ENCODE assay signal across 22 cellular contexts in genomic region chr10:133397938-133398337, GRCh38. TPM values are rescaled to one million over a fixed set of nuclear protein-coding genes. Genes with fewer than 3 reads are reported as not detected.
DNase-seq lines count a peak whose midpoint lies in the region; ATAC-seq, FAIRE-seq and TF ChIP-seq lines count a peak whose summit lies in the region.
"Had no signal": no experiment of that assay in that cellular context is flagged by ENCODE, and none has a peak within 500 bp of the region (broad histone marks: within the 10 kb centered on the region; RNA-seq: fewer than 3 reads in every experiment).

No MANE protein-coding gene starts in this region.

- TF ChIP-seq CTCF in epithelial cell of esophagus (IDR thresholded peaks at IDR 0.05; ENCODE audit: insufficient read depth, low read depth, low read length, missing control alignments) (no peak), HepG2 (CRISPR knock-in tag; IDR thresholded peaks at IDR 0.05) (no peak)

- H3K4me2 ChIP-seq in HepG2 (ENCODE audit: low read depth, low read length), result no peak overlapping the region

- CTCF ChIA-PET in HepG2 (lab: Yijun Ruan, JAX; ENCODE audit: low intra/inter-chr PET ratio, low total read pairs), result no interaction called here

- H3K27ac ChIP-seq in HepG2 (ENCODE audit: extremely low read length, insufficient read depth, low read length), result no peak overlapping the region
- H3K27ac ChIP-seq: adrenal gland, dorsolateral prefrontal cortex, tibial nerve had no signal

- peak; percentile 22 for DNase-seq in ELR (ENCODE audit: low read depth)
- DNase-seq in LHCN-M2 (ENCODE audit: low read depth), result peak; percentile 37
- peak; percentile 63 for DNase-seq in epithelial cell of esophagus (ENCODE audit: low read depth)
- no peak for DNase-seq in HepG2 (ENCODE audit: low spot score)
- no peak for DNase-seq in GOT3 (lab: John Stamatoyannopoulos, UW)
- DNase-seq: activated CD4-positive, alpha-beta memory T cell treated with anti-CD3 and anti-CD28 coated beads, Interleukin-2, amount 10 ng/mL, durations not matched to agents 7 days and 5 days; DMS79 treated with DMSO at 0.1 percent for 48 hours; Kasumi-1; naive thymus-derived CD4-positive, alpha-beta T cell; NCI-H1105 treated with DMSO at 0.1 percent for 48 hours; NCI-H2171; NCI-H69; SIG-M5; stimulated activated naive CD4-positive, alpha-beta T cell treated with Interleukin-2 at 50 U/mL for 16 hours; T-helper 1 cell had no signal

- H3K79me2 ChIP-seq in HepG2 (ENCODE audit: insufficient read depth, low read length), result peaks cover 17% of the 10 kb centered on the region

- FAIRE-seq in HepG2 (lab: Jason Lieb, UNC), result no peak
- FAIRE-seq: H54 had no signal

- H2AFZ ChIP-seq in HepG2 (ENCODE audit: low read length), result no peak overlapping the region

- peaks cover 19% of the 10 kb centered on the region for H3K4me1 ChIP-seq in HepG2 (ENCODE audit: insufficient read depth, low read length)

- POLR2A ChIA-PET in HepG2 (lab: Yijun Ruan, JAX), result no interaction called here

- no peak overlapping the region for H3K9ac ChIP-seq in HepG2 (ENCODE audit: insufficient read depth, low read depth, low read length)

- no peak for TF ChIP-seq RAD21 in HepG2 (CRISPR knock-in tag; IDR thresholded peaks at IDR 0.05)

- TF ChIP-seq EP300 in HepG2 (IDR thresholded peaks at IDR 0.05; ENCODE audit: low read depth in 2 of 2, low read length in 2 of 2), result no peak
- no peak for TF ChIP-seq EP300 in HepG2 (CRISPR knock-in tag; IDR thresholded peaks at IDR 0.05; ENCODE audit: borderline replicate concordance)

- BruUV-seq in HepG2 (replicated peaks; lab: Mats Ljungman, UMichigan), result no TSS peak

- in situ Hi-C loops in HepG2 (cut with HindIII; ENCODE audit: extremely low pct_ligation_motif_present, low pct_unique_long_range_greater_than_20kb), result no loop called here

- H4K20me1 ChIP-seq in HepG2 (ENCODE audit: insufficient read depth, low read length), result no peaks in the 10 kb centered on the region

- H3K9me3 ChIP-seq in HepG2 (ENCODE audit: low read length), result no peaks in the 10 kb centered on the region
- H3K9me3 ChIP-seq: adrenal gland, tibial nerve had no signal

- no peak overlapping the region for H3K4me3 ChIP-seq in epithelial cell of esophagus (ENCODE audit: low read length)
- H3K4me3 ChIP-seq in HepG2 (replicated peaks in 1 of 3; ENCODE audit: insufficient read depth in 1 of 3, low read depth in 2 of 3, low read length in 3 of 3), result no peak overlapping the region
- H3K4me3 ChIP-seq: adrenal gland, dorsolateral prefrontal cortex, tibial nerve had no signal

- no peaks in the 10 kb centered on the region; a peak in 1 of 5 replicates for H3K27me3 ChIP-seq in HepG2 (ENCODE audit: control insufficient read depth in 1 of 2, insufficient read depth in 2 of 2, low read length in 2 of 2)
- H3K27me3 ChIP-seq: adrenal gland, dorsolateral prefrontal cortex, tibial nerve had no signal

- TF ChIP-seq POLR2A in HepG2 (IDR thresholded peaks at IDR 0.05; ENCODE audit: insufficient read depth in 1 of 2, low read depth in 2 of 2, low read length in 2 of 2), result no peak

- over 99% methylated on average over 7 of the region's 7 CpGs for WGBS in HepG2 (ENCODE audit: low lambda C conversion rate)

- ATAC-seq in HepG2 (no peak), GM18517 (IDR thresholded peaks at IDR 0.05; ENCODE audit: unreplicated experiment) (no peak)
- ATAC-seq: naive thymus-derived CD4-positive, alpha-beta T cell had no signal

- H3K36me3 ChIP-seq in HepG2 (replicated peaks in 1 of 2; ENCODE audit: control insufficient read depth in 1 of 2, insufficient read depth in 2 of 2, low read length in 2 of 2), result peaks cover 5 to 50% of the 10 kb centered on the region in 2 experiments; a peak in 4 of 5 replicates

- intact Hi-C loops in HepG2 (cut with micrococcal nuclease; ENCODE audit: unreplicated experiment), result no loop called here

RNA-seq across cellular contexts. Expression of gene MTG1, which starts 4.0 kb away (rescaled TPM):
- total RNA-seq in LHCN-M2 (2014; rRNA removed) (25.3 and 28.5 TPM in 2 replicates), HepG2 (2016; rRNA removed; fragmentation: Illumina TruSeq; extraction: Trizol) (29.9 and 42.0 TPM in 2 replicates)
- 32.8 TPM for polyA plus RNA-seq in LHCN-M2 (2012)
- total RNA-seq in HepG2 (2016; cell fraction: cytosol; rRNA removed; fragmentation: Illumina TruSeq; extraction: Trizol; ENCODE audit: low read depth), result 13.1 and 13.6 TPM in 2 replicates
- 29.5 and 43.2 TPM in 2 replicates for total RNA-seq in HepG2 (2016; cell fraction: insoluble cytoplasmic fraction; rRNA removed; fragmentation: Illumina TruSeq; extraction: Trizol)
- 15.1 and 15.4 TPM in 2 replicates for total RNA-seq in HepG2 (2016; cell fraction: membrane; rRNA removed; fragmentation: Illumina TruSeq; extraction: Trizol)
- total RNA-seq in HepG2 (2016; cell fraction: nucleus; rRNA removed; fragmentation: Illumina TruSeq; extraction: Trizol), result 38.2 and 45.9 TPM in 2 replicates
- 103 and 108 TPM in 2 replicates for polyA plus RNA-seq in HepG2 (2011; rRNA removed)
- polyA plus RNA-seq in HepG2 (2011; cell fraction: cytosol; rRNA removed), result 54.2 and 75.0 TPM in 2 replicates
- polyA plus RNA-seq in HepG2 (2011; cell fraction: nucleus; rRNA removed), result 687 and 805 TPM in 2 replicates
- 46.2 and 51.2 TPM in 2 replicates for polyA plus RNA-seq in HepG2 (2012)
- 10.8 and 11.1 TPM in 2 replicates for polyA plus RNA-seq in HepG2 (2016; cell fraction: cytosol; fragmentation: Illumina TruSeq; extraction: Trizol; ENCODE audit: low read depth)
- 40.2 and 42.5 TPM in 2 replicates for polyA plus RNA-seq in HepG2 (2016; cell fraction: insoluble cytoplasmic fraction; fragmentation: Illumina TruSeq; extraction: Trizol; ENCODE audit: low read depth)
- polyA plus RNA-seq in HepG2 (2016; cell fraction: membrane; fragmentation: Illumina TruSeq; extraction: Trizol; ENCODE audit: low read depth), result 12.8 and 14.3 TPM in 2 replicates
- 225 and 242 TPM in 2 replicates for polyA plus RNA-seq in HepG2 (2016; cell fraction: nucleus; fragmentation: Illumina TruSeq; extraction: Trizol; ENCODE audit: insufficient read depth, low read depth)
- 80.2 and 80.5 TPM in 2 replicates for polyA minus RNA-seq in HepG2 (2011; rRNA and poly(A)+ RNA removed; ENCODE audit: low replicate concordance)
- 17.3 and 18.7 TPM in 2 replicates for polyA minus RNA-seq in HepG2 (2011; cell fraction: cytosol; rRNA and poly(A)+ RNA removed)
- 62.7 and 86.9 TPM in 2 replicates for polyA minus RNA-seq in HepG2 (2011; cell fraction: nucleus; rRNA and poly(A)+ RNA removed)

RNA-seq across cellular contexts. Expression of gene PAOX, which starts 18.9 kb away (rescaled TPM):
- total RNA-seq in LHCN-M2 (2014; rRNA removed) (3.3 and 3.5 TPM in 2 replicates), HepG2 (2016; rRNA removed; fragmentation: Illumina TruSeq; extraction: Trizol) (0.49 and 0.52 TPM in 2 replicates)
- 3.4 TPM for polyA plus RNA-seq in LHCN-M2 (2012)
- not detected in 2 replicates for total RNA-seq in HepG2 (2016; cell fraction: cytosol; rRNA removed; fragmentation: Illumina TruSeq; extraction: Trizol; ENCODE audit: low read depth)
- 0.49 and 0.54 TPM in 2 replicates for total RNA-seq in HepG2 (2016; cell fraction: insoluble cytoplasmic fraction; rRNA removed; fragmentation: Illumina TruSeq; extraction: Trizol)
- 0.12 TPM in 1 of 2 replicates, not detected in the other for total RNA-seq in HepG2 (2016; cell fraction: membrane; rRNA removed; fragmentation: Illumina TruSeq; extraction: Trizol)
- 0.41 and 0.78 TPM in 2 replicates for total RNA-seq in HepG2 (2016; cell fraction: nucleus; rRNA removed; fragmentation: Illumina TruSeq; extraction: Trizol)
- 0.77 and 1.1 TPM in 2 replicates for polyA plus RNA-seq in HepG2 (2011; rRNA removed)
- 0.56 and 0.72 TPM in 2 replicates for polyA plus RNA-seq in HepG2 (2011; cell fraction: cytosol; rRNA removed)
- polyA plus RNA-seq in HepG2 (2011; cell fraction: nucleus; rRNA removed), result 3.9 and 4.7 TPM in 2 replicates
- 1.2 and 1.4 TPM in 2 replicates for polyA plus RNA-seq in HepG2 (2012)
- polyA plus RNA-seq in HepG2 (2016; cell fraction: cytosol; fragmentation: Illumina TruSeq; extraction: Trizol; ENCODE audit: low read depth), result 0.16 TPM in 2 replicates
- polyA plus RNA-seq in HepG2 (2016; cell fraction: insoluble cytoplasmic fraction; fragmentation: Illumina TruSeq; extraction: Trizol; ENCODE audit: low read depth), result 0.50 and 0.56 TPM in 2 replicates
- polyA plus RNA-seq in HepG2 (2016; cell fraction: membrane; fragmentation: Illumina TruSeq; extraction: Trizol; ENCODE audit: low read depth), result 0.11 TPM in 1 of 2 replicates, not detected in the other
- 2.0 and 2.2 TPM in 2 replicates for polyA plus RNA-seq in HepG2 (2016; cell fraction: nucleus; fragmentation: Illumina TruSeq; extraction: Trizol; ENCODE audit: insufficient read depth, low read depth)
- polyA minus RNA-seq in HepG2 (2011; rRNA and poly(A)+ RNA removed; ENCODE audit: low replicate concordance), result 1.7 TPM in 1 of 2 replicates, not detected in the other
- not detected in 2 replicates for polyA minus RNA-seq in HepG2 (2011; cell fraction: cytosol; rRNA and poly(A)+ RNA removed)
- 0.99 and 1.2 TPM in 2 replicates for polyA minus RNA-seq in HepG2 (2011; cell fraction: nucleus; rRNA and poly(A)+ RNA removed)

RNA-seq across cellular contexts. Expression of gene ECHS1, which starts 24.8 kb away (rescaled TPM):
- total RNA-seq in LHCN-M2 (2014; rRNA removed) (117 and 130 TPM in 2 replicates), HepG2 (2016; rRNA removed; fragmentation: Illumina TruSeq; extraction: Trizol) (195 and 233 TPM in 2 replicates)
- polyA plus RNA-seq in LHCN-M2 (2012), result 129 TPM
- 58.3 and 60.5 TPM in 2 replicates for total RNA-seq in HepG2 (2016; cell fraction: cytosol; rRNA removed; fragmentation: Illumina TruSeq; extraction: Trizol; ENCODE audit: low read depth)
- 200 and 225 TPM in 2 replicates for total RNA-seq in HepG2 (2016; cell fraction: insoluble cytoplasmic fraction; rRNA removed; fragmentation: Illumina TruSeq; extraction: Trizol)
- 81.4 and 88.8 TPM in 2 replicates for total RNA-seq in HepG2 (2016; cell fraction: membrane; rRNA removed; fragmentation: Illumina TruSeq; extraction: Trizol)
- 65.2 and 65.6 TPM in 2 replicates for total RNA-seq in HepG2 (2016; cell fraction: nucleus; rRNA removed; fragmentation: Illumina TruSeq; extraction: Trizol)
- 26.4 and 32.7 TPM in 2 replicates for polyA plus RNA-seq in HepG2 (2011; rRNA removed)
- polyA plus RNA-seq in HepG2 (2011; cell fraction: cytosol; rRNA removed), result 39.1 and 41.3 TPM in 2 replicates
- 37.3 and 39.0 TPM in 2 replicates for polyA plus RNA-seq in HepG2 (2011; cell fraction: nucleus; rRNA removed)
- polyA plus RNA-seq in HepG2 (2012), result 79.9 and 84.4 TPM in 2 replicates
- polyA plus RNA-seq in HepG2 (2016; cell fraction: cytosol; fragmentation: Illumina TruSeq; extraction: Trizol; ENCODE audit: low read depth), result 60.4 and 63.0 TPM in 2 replicates
- 218 and 228 TPM in 2 replicates for polyA plus RNA-seq in HepG2 (2016; cell fraction: insoluble cytoplasmic fraction; fragmentation: Illumina TruSeq; extraction: Trizol; ENCODE audit: low read depth)
- 63.2 and 68.6 TPM in 2 replicates for polyA plus RNA-seq in HepG2 (2016; cell fraction: membrane; fragmentation: Illumina TruSeq; extraction: Trizol; ENCODE audit: low read depth)
- 101 and 107 TPM in 2 replicates for polyA plus RNA-seq in HepG2 (2016; cell fraction: nucleus; fragmentation: Illumina TruSeq; extraction: Trizol; ENCODE audit: insufficient read depth, low read depth)
- polyA minus RNA-seq in HepG2 (2011; rRNA and poly(A)+ RNA removed; ENCODE audit: low replicate concordance), result 32.0 and 52.6 TPM in 2 replicates
- polyA minus RNA-seq in HepG2 (2011; cell fraction: cytosol; rRNA and poly(A)+ RNA removed), result 27.8 and 30.0 TPM in 2 replicates
- 8.9 and 9.3 TPM in 2 replicates for polyA minus RNA-seq in HepG2 (2011; cell fraction: nucleus; rRNA and poly(A)+ RNA removed)

RNA-seq across cellular contexts. Expression of gene SPRN, which starts 26.5 kb away (rescaled TPM):
- 0.29 and 0.32 TPM in 2 replicates for total RNA-seq in LHCN-M2 (2014; rRNA removed)
- polyA plus RNA-seq in LHCN-M2 (2012), result 1.3 TPM
- total RNA-seq in HepG2 (2016; rRNA removed; fragmentation: Illumina TruSeq; extraction: Trizol), result not detected in 2 replicates
- total RNA-seq in HepG2 (2016; cell fraction: cytosol; rRNA removed; fragmentation: Illumina TruSeq; extraction: Trizol; ENCODE audit: low read depth), result not detected in 2 replicates
- not detected in 2 replicates for total RNA-seq in HepG2 (2016; cell fraction: insoluble cytoplasmic fraction; rRNA removed; fragmentation: Illumina TruSeq; extraction: Trizol)
- total RNA-seq in HepG2 (2016; cell fraction: membrane; rRNA removed; fragmentation: Illumina TruSeq; extraction: Trizol), result not detected in 2 replicates
- total RNA-seq in HepG2 (2016; cell fraction: nucleus; rRNA removed; fragmentation: Illumina TruSeq; extraction: Trizol), result not detected in 2 replicates
- not detected in 2 replicates for polyA plus RNA-seq in HepG2 (2011; rRNA removed)
- not detected in 2 replicates for polyA plus RNA-seq in HepG2 (2011; cell fraction: cytosol; rRNA removed)
- polyA plus RNA-seq in HepG2 (2011; cell fraction: nucleus; rRNA removed), result not detected in 2 replicates
- 2.9 and 4.1 TPM in 2 replicates for polyA plus RNA-seq in HepG2 (2012)
- not detected in 2 replicates for polyA plus RNA-seq in HepG2 (2016; cell fraction: cytosol; fragmentation: Illumina TruSeq; extraction: Trizol; ENCODE audit: low read depth)
- not detected in 2 replicates for polyA plus RNA-seq in HepG2 (2016; cell fraction: insoluble cytoplasmic fraction; fragmentation: Illumina TruSeq; extraction: Trizol; ENCODE audit: low read depth)
- polyA plus RNA-seq in HepG2 (2016; cell fraction: membrane; fragmentation: Illumina TruSeq; extraction: Trizol; ENCODE audit: low read depth), result not detected in 2 replicates
- not detected in 2 replicates for polyA plus RNA-seq in HepG2 (2016; cell fraction: nucleus; fragmentation: Illumina TruSeq; extraction: Trizol; ENCODE audit: insufficient read depth, low read depth)
- polyA minus RNA-seq in HepG2 (2011; rRNA and poly(A)+ RNA removed; ENCODE audit: low replicate concordance), result not detected in 2 replicates
- not detected in 2 replicates for polyA minus RNA-seq in HepG2 (2011; cell fraction: cytosol; rRNA and poly(A)+ RNA removed)
- polyA minus RNA-seq in HepG2 (2011; cell fraction: nucleus; rRNA and poly(A)+ RNA removed), result not detected in 2 replicates
- total RNA-seq: activated CD4-positive, alpha-beta memory T cell treated with anti-CD3 and anti-CD28 coated beads, Interleukin-2, amount 10 ng/mL, durations not matched to agents 7 days and 5 days; HT1080; naive thymus-derived CD4-positive, alpha-beta T cell; OCI-LY7; tibial nerve had no signal

RNA-seq across cellular contexts. Expression of gene FUOM, which starts 40.1 kb away (rescaled TPM):
- total RNA-seq in LHCN-M2 (2014; rRNA removed), result 20.1 and 21.2 TPM in 2 replicates
- 19.0 TPM for polyA plus RNA-seq in LHCN-M2 (2012)
- 60.4 and 64.2 TPM in 2 replicates for total RNA-seq in HepG2 (2016; rRNA removed; fragmentation: Illumina TruSeq; extraction: Trizol)
- total RNA-seq in HepG2 (2016; cell fraction: cytosol; rRNA removed; fragmentation: Illumina TruSeq; extraction: Trizol; ENCODE audit: low read depth), result 57.8 and 71.7 TPM in 2 replicates
- 67.9 and 76.3 TPM in 2 replicates for total RNA-seq in HepG2 (2016; cell fraction: insoluble cytoplasmic fraction; rRNA removed; fragmentation: Illumina TruSeq; extraction: Trizol)
- 58.7 and 70.4 TPM in 2 replicates for total RNA-seq in HepG2 (2016; cell fraction: membrane; rRNA removed; fragmentation: Illumina TruSeq; extraction: Trizol)
- total RNA-seq in HepG2 (2016; cell fraction: nucleus; rRNA removed; fragmentation: Illumina TruSeq; extraction: Trizol), result 36.8 and 40.4 TPM in 2 replicates
- polyA plus RNA-seq in HepG2 (2011; rRNA removed), result 27.5 and 29.3 TPM in 2 replicates
- 32.4 and 52.6 TPM in 2 replicates for polyA plus RNA-seq in HepG2 (2011; cell fraction: cytosol; rRNA removed)
- polyA plus RNA-seq in HepG2 (2011; cell fraction: nucleus; rRNA removed), result 38.8 and 43.2 TPM in 2 replicates
- 14.1 and 20.9 TPM in 2 replicates for polyA plus RNA-seq in HepG2 (2012)
- 45.1 and 62.7 TPM in 2 replicates for polyA plus RNA-seq in HepG2 (2016; cell fraction: cytosol; fragmentation: Illumina TruSeq; extraction: Trizol; ENCODE audit: low read depth)
- polyA plus RNA-seq in HepG2 (2016; cell fraction: insoluble cytoplasmic fraction; fragmentation: Illumina TruSeq; extraction: Trizol; ENCODE audit: low read depth), result 61.9 and 62.9 TPM in 2 replicates
- 48.7 and 50.0 TPM in 2 replicates for polyA plus RNA-seq in HepG2 (2016; cell fraction: membrane; fragmentation: Illumina TruSeq; extraction: Trizol; ENCODE audit: low read depth)
- 39.1 and 50.6 TPM in 2 replicates for polyA plus RNA-seq in HepG2 (2016; cell fraction: nucleus; fragmentation: Illumina TruSeq; extraction: Trizol; ENCODE audit: insufficient read depth, low read depth)
- polyA minus RNA-seq in HepG2 (2011; rRNA and poly(A)+ RNA removed; ENCODE audit: low replicate concordance), result 5.1 and 15.7 TPM in 2 replicates
- 4.8 and 6.5 TPM in 2 replicates for polyA minus RNA-seq in HepG2 (2011; cell fraction: cytosol; rRNA and poly(A)+ RNA removed)
- polyA minus RNA-seq in HepG2 (2011; cell fraction: nucleus; rRNA and poly(A)+ RNA removed), result 34.6 and 37.3 TPM in 2 replicates

Comparison
In these comparisons a context has a peak if more than half of its experiments do, and no peak if none do; other contexts are left out.
1. DNase-seq: peak in ELR (single experiment), LHCN-M2 (single experiment) and epithelial cell of esophagus (single experiment); none in HepG2 (single experiment) and GOT3 (single experiment).